In genomic region chr12:127280393-127281275, GRCh38 we compare ENCODE assay signal across 1 cellular context.
TF ChIP-seq lines count a peak whose summit lies in the region.

No MANE protein-coding gene starts in this region.

TF ChIP-seq in GM23338, 12 proteins besides CTCF, POLR2A, EP300 and RAD21 (continued from another document):
- TF ChIP-seq ZNF462 (CRISPR knock-in tag; IDR thresholded peaks at IDR 0.05), result no peak
- no peak for TF ChIP-seq EZH2 (IDR thresholded peaks at IDR 0.05; ENCODE audit: low read depth, unreplicated experiment)
- TF ChIP-seq POLR2AphosphoS5 (IDR thresholded peaks at IDR 0.05; ENCODE audit: low read depth), result no peak
- no peak for TF ChIP-seq STAT1 (IDR thresholded peaks at IDR 0.05; ENCODE audit: unreplicated experiment)
- no peak for TF ChIP-seq CREB1 (CRISPR knock-in tag; IDR thresholded peaks at IDR 0.05; ENCODE audit: low read depth)
- no peak for TF ChIP-seq EZH2phosphoT487 (IDR thresholded peaks at IDR 0.05; ENCODE audit: unreplicated experiment)
